28 cellular contexts compared by ENCODE assay signal in genomic region chr2:20834331-20834730, GRCh38.
"Had no signal": no experiment of that assay in that cellular context is flagged by ENCODE, and none has a peak within 500 bp of the region (broad histone marks: within the 10 kb centered on the region; RNA-seq: fewer than 3 reads in every experiment).

No MANE protein-coding gene starts in this region.

- ATAC-seq: activated CD8-positive, alpha-beta memory T cell treated with anti-CD3 and anti-CD28 coated beads, Interleukin-2, amount 10 ng/mL, durations not matched to agents 7 days and 5 days; activated CD8-positive, alpha-beta T cell treated with anti-CD3 and anti-CD28 coated beads, Interleukin-2, amount 10 ng/mL, durations not matched to agents 7 days and 5 days; activated naive CD8-positive, alpha-beta T cell treated with anti-CD3 and anti-CD28 coated beads, Interleukin-2, amount 50 U/mL, for 24 hours had no signal

- DNase-seq: activated B cell treated with CpG ODN at 0.5 μM for 24 hours; activated CD4-positive, alpha-beta memory T cell treated with anti-CD3 and anti-CD28 coated beads, Interleukin-2, amount 10 ng/mL, durations not matched to agents 7 days and 5 days; activated CD4-positive, alpha-beta T cell treated with anti-CD3 and anti-CD28 coated beads for 48 hours; activated CD4-positive, alpha-beta T cell treated with anti-CD3 and anti-CD28 coated beads, Interleukin-2, amount 10 ng/mL, durations not matched to agents 7 days and 5 days; activated CD4-positive, alpha-beta T cell treated with anti-CD3 and anti-CD28 coated beads, Interleukin-2, amount 50 U/mL, for 48 hours; activated CD4-positive, CD25-positive, alpha-beta regulatory T cell treated with anti-CD3 and anti-CD28 coated beads, Interleukin-2, amount 50 U/mL, for 72 hours; activated CD8-positive, alpha-beta memory T cell treated with anti-CD3 and anti-CD28 coated beads for 24 hours; activated CD8-positive, alpha-beta memory T cell treated with anti-CD3 and anti-CD28 coated beads, Interleukin-2, amount 10 ng/mL, durations not matched to agents 7 days and 5 days; activated CD8-positive, alpha-beta memory T cell treated with anti-CD3 and anti-CD28 coated beads, Interleukin-2, amount 50 U/mL, for 48 hours; activated CD8-positive, alpha-beta T cell treated with anti-CD3 and anti-CD28 coated beads, Interleukin-2, amount 10 ng/mL, durations not matched to agents 7 days and 5 days; activated effector memory CD4-positive, alpha-beta T cell treated with Interleukin-2 at 50 U/mL for 16 hours; activated gamma-delta T cell; activated naive CD4-positive, alpha-beta T cell treated with anti-CD3 and anti-CD28 coated beads, Interleukin-2, amount 10 ng/mL, durations not matched to agents 7 days and 5 days; activated naive CD4-positive, alpha-beta T cell treated with Interleukin-2 at 50 U/mL for 16 hours; activated naive CD8-positive, alpha-beta T cell treated with anti-CD3 and anti-CD28 coated beads, Interleukin-2, amount 10 ng/mL, durations not matched to agents 7 days and 5 days; activated naive CD8-positive, alpha-beta T cell treated with anti-CD3 and anti-CD28 coated beads, Interleukin-2, amount 50 U/mL, for 24 hours; activated T-cell treated with anti-CD3 and anti-CD28 coated beads, Interleukin-2, amount 50 U/mL, for 24 hours; activated T-cell treated with anti-CD3 and anti-CD28 coated beads, Interleukin-2, amount 50 U/mL, for 48 hours; amygdala; anterior cingulate cortex; caudate nucleus; cerebellar nuclear complex; T-helper 2 cell; T-helper 9 cell had no signal

- H3K4me3 ChIP-seq: ascending aorta, cardiac muscle cell had no signal

- H3K36me3 ChIP-seq: ascending aorta, cardiac muscle cell had no signal

- H3K27ac ChIP-seq: ascending aorta, cardiac muscle cell had no signal

- FAIRE-seq: bronchial epithelial cell, TTC549 had no signal

- H3K9me3 ChIP-seq: ascending aorta had no signal

- H3K27me3 ChIP-seq: ascending aorta, cardiac muscle cell had no signal

- H3K4me1 ChIP-seq: ascending aorta had no signal
